Comparison of ENCODE assay signal across 8 cellular contexts in genomic region chr9:133349965-133350624, GRCh38. TPM values are rescaled to one million over a fixed set of nuclear protein-coding genes. Genes with fewer than 3 reads are reported as not detected.
DNase-seq lines count a peak whose midpoint lies in the region; ATAC-seq and TF ChIP-seq lines count a peak whose summit lies in the region.

No MANE protein-coding gene starts in this region.

- TF ChIP-seq CTCF in cardiac muscle cell (IDR thresholded peaks at IDR 0.05; ENCODE audit: low read depth, low read length): no peak
- no peak for TF ChIP-seq CTCF in VCaP (conservative IDR thresholded peaks at IDR 0.05)
- no peak for TF ChIP-seq CTCF in fibroblast of lung (conservative IDR thresholded peaks at IDR 0.05 in 1 of 2, IDR thresholded peaks at IDR 0.05 in 1 of 2; ENCODE audit: low read depth in 1 of 2, low read length in 2 of 2)

- peak overlapping the region; percentile 100 for H3K4me2 ChIP-seq in fibroblast of lung (ENCODE audit: extremely low read depth, insufficient read depth, low read length)

- H3K4me1 ChIP-seq in cardiac muscle cell (ENCODE audit: low read depth): peaks cover 4% of the 10 kb centered on the region
- H3K4me1 ChIP-seq in fibroblast of lung (ENCODE audit: control insufficient read depth, extremely low read depth, insufficient read depth, low read length): peaks cover 11% of the 10 kb centered on the region

- no peaks in the 10 kb centered on the region for H3K9me3 Mint-ChIP-seq in stimulated activated memory B cell treated with anti-CD40 and anti-IgM and Interleukin-4, amounts not matched to agents 10 μg/mL and 1 μg/mL and 100 μg/mL, for 72 hours

- H3K27ac Mint-ChIP-seq in stimulated activated memory B cell treated with anti-CD40 and anti-IgM and Interleukin-4, amounts not matched to agents 10 μg/mL and 1 μg/mL and 100 μg/mL, for 72 hours: peak overlapping the region; percentile 99

- H4K20me1 ChIP-seq in fibroblast of lung (ENCODE audit: control insufficient read depth, extremely low read depth, insufficient read depth, low read length): no peaks in the 10 kb centered on the region

- H3K9ac ChIP-seq in fibroblast of lung (ENCODE audit: insufficient read depth, low read length): no peak overlapping the region

- peaks cover 43% of the 10 kb centered on the region for H3K79me2 ChIP-seq in fibroblast of lung (ENCODE audit: control insufficient read depth, insufficient read depth, low read length)

- H3K27me3 Mint-ChIP-seq in stimulated activated memory B cell treated with anti-CD40 and anti-IgM and Interleukin-4, amounts not matched to agents 10 μg/mL and 1 μg/mL and 100 μg/mL, for 72 hours: no peaks in the 10 kb centered on the region

- intact Hi-C loops in Right ventricle myocardium superior (cut with DNase I): no loop called here

- H3K36me3 ChIP-seq in cardiac muscle cell: peaks cover 47% of the 10 kb centered on the region
- H3K36me3 ChIP-seq in fibroblast of lung (ENCODE audit: control insufficient read depth, insufficient read depth, low read length): peaks cover 28% of the 10 kb centered on the region

- H3K27ac ChIP-seq in cardiac muscle cell (peak overlapping the region; percentile 99), VCaP (peak overlapping the region; percentile 98), fibroblast of lung (ENCODE audit: insufficient read depth, low read length) (peak overlapping the region; percentile 42)

- H3K9me3 ChIP-seq in cardiac muscle cell (ENCODE audit: low read depth) (no peaks in the 10 kb centered on the region), fibroblast of lung (ENCODE audit: control insufficient read depth, insufficient read depth, low read depth, low read length) (no peaks in the 10 kb centered on the region)

- H3K4me3 Mint-ChIP-seq in stimulated activated memory B cell treated with anti-CD40 and anti-IgM and Interleukin-4, amounts not matched to agents 10 μg/mL and 1 μg/mL and 100 μg/mL, for 72 hours: peak overlapping the region; percentile 99

- H3K36me3 Mint-ChIP-seq in stimulated activated memory B cell treated with anti-CD40 and anti-IgM and Interleukin-4, amounts not matched to agents 10 μg/mL and 1 μg/mL and 100 μg/mL, for 72 hours: peaks cover 43% of the 10 kb centered on the region

- DNase-seq in cardiac muscle cell (ENCODE audit: low read depth in 1 of 2, low spot score in 1 of 2): no peak
- DNase-seq in Right ventricle myocardium superior: no peak
- DNase-seq in fibroblast of lung (ENCODE audit: low read depth in 2 of 2): no peak
- no peak for DNase-seq in SIG-M5 treated with dmso at 0.1 percent for 504 hours (lab: John Stamatoyannopoulos, UW; ENCODE audit: unreplicated experiment)
- no peak for DNase-seq in NCI-H774 (lab: John Stamatoyannopoulos, UW)

- H3K4me1 Mint-ChIP-seq in stimulated activated memory B cell treated with anti-CD40 and anti-IgM and Interleukin-4, amounts not matched to agents 10 μg/mL and 1 μg/mL and 100 μg/mL, for 72 hours: peaks cover 64% of the 10 kb centered on the region

- H3K27me3 ChIP-seq in cardiac muscle cell (no peaks in the 10 kb centered on the region), fibroblast of lung (ENCODE audit: control insufficient read depth, insufficient read depth, low read length) (no peaks in the 10 kb centered on the region)

- no peak overlapping the region for H2AFZ ChIP-seq in fibroblast of lung (ENCODE audit: low read length)

- no peak overlapping the region for H3K4me3 ChIP-seq in cardiac muscle cell
- H3K4me3 ChIP-seq in fibroblast of lung (replicated peaks in 1 of 4; ENCODE audit: control extremely low read depth in 1 of 4, insufficient read depth in 1 of 4, low read depth in 3 of 4, low read length in 4 of 4): peak overlapping the region in 3 of 4 experiments; percentile 13 to 95 (median 90)

- ATAC-seq in Right ventricle myocardium superior (ENCODE audit: poor library complexity) (no peak), GM21717 (IDR thresholded peaks at IDR 0.05; ENCODE audit: unreplicated experiment) (no peak)
- ATAC-seq in stimulated activated memory B cell treated with anti-CD40 and anti-IgM and Interleukin-4, amounts not matched to agents 10 μg/mL and 1 μg/mL and 100 μg/mL, for 72 hours: no peak

RNA-seq across cellular contexts. Expression of gene RPL7A, which starts 2.1 kb away (rescaled TPM):
- total RNA-seq in cardiac muscle cell (2,223 and 2,233 TPM in 2 replicates), Right ventricle myocardium superior (834 TPM), fibroblast of lung (1,820 and 2,853 TPM in 2 replicates)
- polyA plus RNA-seq in cardiac muscle cell (404 and 480 TPM in 2 replicates), fibroblast of lung (2,991 and 3,227 TPM in 2 replicates)
- polyA plus RNA-seq in fibroblast of lung (2012): 2,719 and 2,842 TPM in 2 replicates
- 2,807 and 2,961 TPM in 2 replicates for polyA minus RNA-seq in fibroblast of lung (ENCODE audit: low replicate concordance)

RNA-seq across cellular contexts. Expression of gene MED22, which starts 2.2 kb away (rescaled TPM):
- 101 and 125 TPM in 2 replicates for total RNA-seq in cardiac muscle cell
- 60.6 and 74.9 TPM in 2 replicates for polyA plus RNA-seq in cardiac muscle cell
- total RNA-seq in Right ventricle myocardium superior: 19.2 TPM
- 12.8 and 17.8 TPM in 2 replicates for total RNA-seq in fibroblast of lung
- polyA plus RNA-seq in fibroblast of lung: 13.9 and 14.8 TPM in 2 replicates
- polyA plus RNA-seq in fibroblast of lung (2012): 17.5 and 19.0 TPM in 2 replicates
- 21.4 and 46.8 TPM in 2 replicates for polyA minus RNA-seq in fibroblast of lung (ENCODE audit: low replicate concordance)

RNA-seq across cellular contexts. Expression of gene SURF1, which starts 6.2 kb away (rescaled TPM):
- total RNA-seq in cardiac muscle cell (32.9 and 38.6 TPM in 2 replicates), Right ventricle myocardium superior (55.4 TPM), fibroblast of lung (22.6 and 27.9 TPM in 2 replicates)
- polyA plus RNA-seq in cardiac muscle cell (88.2 and 88.3 TPM in 2 replicates), fibroblast of lung (31.7 and 36.8 TPM in 2 replicates)
- polyA plus RNA-seq in fibroblast of lung (2012): 40.5 and 45.6 TPM in 2 replicates
- 11.6 and 17.0 TPM in 2 replicates for polyA minus RNA-seq in fibroblast of lung (ENCODE audit: low replicate concordance)

RNA-seq across cellular contexts. Expression of gene SURF2, which starts 6.3 kb away (rescaled TPM):
- total RNA-seq in cardiac muscle cell: 38.2 and 49.9 TPM in 2 replicates
- polyA plus RNA-seq in cardiac muscle cell: 35.1 and 38.3 TPM in 2 replicates
- 14.0 TPM for total RNA-seq in Right ventricle myocardium superior
- 13.9 and 20.3 TPM in 2 replicates for total RNA-seq in fibroblast of lung
- 11.2 and 16.5 TPM in 2 replicates for polyA plus RNA-seq in fibroblast of lung
- polyA plus RNA-seq in fibroblast of lung (2012): 22.3 and 30.3 TPM in 2 replicates
- polyA minus RNA-seq in fibroblast of lung (ENCODE audit: low replicate concordance): 5.1 and 5.8 TPM in 2 replicates

RNA-seq across cellular contexts. Expression of gene SURF6, which starts 14.1 kb away (rescaled TPM):
- 31.8 and 33.6 TPM in 2 replicates for total RNA-seq in cardiac muscle cell
- 25.7 and 26.9 TPM in 2 replicates for polyA plus RNA-seq in cardiac muscle cell
- total RNA-seq in Right ventricle myocardium superior: 11.1 TPM
- 6.7 and 8.3 TPM in 2 replicates for total RNA-seq in fibroblast of lung
- 3.9 and 4.8 TPM in 2 replicates for polyA plus RNA-seq in fibroblast of lung
- 11.7 and 13.9 TPM in 2 replicates for polyA plus RNA-seq in fibroblast of lung (2012)
- polyA minus RNA-seq in fibroblast of lung (ENCODE audit: low replicate concordance): 3.2 and 5.6 TPM in 2 replicates

Comparison
In these comparisons a context has a peak if more than half of its experiments do, and no peak if none do; other contexts are left out.
1. H3K27ac ChIP-seq: peak in every context shown above with its lines; median percentile 99 in cardiac muscle cell; 98 in VCaP; 42 in fibroblast of lung.